ENCODE assay signal across 8 cellular contexts in genomic region chr11:45105233-45105992, GRCh38. TPM values are rescaled to one million over a fixed set of nuclear protein-coding genes. Genes with fewer than 3 reads are reported as not detected.
A peak's percentile ranks its signal among the peaks of the same experiment; 100 is the strongest.
DNase-seq lines count a peak whose midpoint lies in the region; ATAC-seq and TF ChIP-seq lines count a peak whose summit lies in the region.

No MANE protein-coding gene starts in this region.

- ATAC-seq in RWPE2 (ENCODE audit: low read depth) (peak; percentile 43), upper lobe of right lung (peak; percentile 85)

- H2AFZ ChIP-seq in parathyroid adenoma, result no peak overlapping the region

- H3K36me3 ChIP-seq in RWPE2 (ENCODE audit: low read depth) (no peaks in the 10 kb centered on the region), parathyroid adenoma (ENCODE audit: control insufficient read depth, insufficient read depth, low read length) (no peaks in the 10 kb centered on the region), upper lobe of right lung (no peaks in the 10 kb centered on the region)

- intact Hi-C loops in upper lobe of right lung (cut with DNase I), result no loop called here

- H3K27me3 ChIP-seq in RWPE2 (ENCODE audit: insufficient read depth, poor library complexity, severe bottlenecking), result no peaks in the 10 kb centered on the region
- no peaks in the 10 kb centered on the region for H3K27me3 ChIP-seq in parathyroid adenoma (ENCODE audit: control insufficient read depth, insufficient read depth, low read length)
- H3K27me3 ChIP-seq in upper lobe of right lung, result peaks cover 16% of the 10 kb centered on the region

- DNase-seq in LoVo (ENCODE audit: low spot score) (peak; percentile 53), RWPE2 (ENCODE audit: low spot score) (no peak), activated gamma-delta T cell treated with Interleukin-2 at 50 U/mL for 16 hours (peak; percentile 60), germinal center (ENCODE audit: low spot score) (peak; percentile 75), upper lobe of right lung (peak; percentile 86), foreskin melanocyte (no peak)

- H3K79me2 ChIP-seq in parathyroid adenoma, result no peaks in the 10 kb centered on the region

- no peak overlapping the region for H3K4me2 ChIP-seq in parathyroid adenoma (ENCODE audit: low read length)

- H3K9me3 ChIP-seq in RWPE2 (ENCODE audit: severe bottlenecking) (no peaks in the 10 kb centered on the region), parathyroid adenoma (ENCODE audit: control insufficient read depth, low read length) (no peaks in the 10 kb centered on the region), upper lobe of right lung (no peaks in the 10 kb centered on the region)

- peak; percentile 93 for TF ChIP-seq CTCF in GM12873 (IDR thresholded peaks at IDR 0.05; ENCODE audit: insufficient read depth, low read depth, low read length, missing control alignments)
- peak; percentile 92 for TF ChIP-seq CTCF in RWPE2 (IDR thresholded peaks at IDR 0.05; ENCODE audit: poor library complexity, severe bottlenecking)
- TF ChIP-seq CTCF in parathyroid adenoma (IDR thresholded peaks at IDR 0.05), result peak; percentile 81
- peak; percentile 94 for TF ChIP-seq CTCF in upper lobe of right lung (IDR thresholded peaks at IDR 0.05)

- peaks cover 8% of the 10 kb centered on the region for H3K4me1 ChIP-seq in RWPE2 (ENCODE audit: insufficient read depth, poor library complexity, severe bottlenecking)
- H3K4me1 ChIP-seq in parathyroid adenoma, result no peaks in the 10 kb centered on the region
- H3K4me1 ChIP-seq in upper lobe of right lung, result peaks cover 6% of the 10 kb centered on the region

- H3K9ac ChIP-seq in parathyroid adenoma, result no peak overlapping the region

- H3K27ac ChIP-seq in RWPE2 (ENCODE audit: poor library complexity, severe bottlenecking) (no peak overlapping the region), parathyroid adenoma (no peak overlapping the region), upper lobe of right lung (no peak overlapping the region)

- H3K4me3 ChIP-seq in RWPE2 (ENCODE audit: severe bottlenecking), result no peak overlapping the region
- H3K4me3 ChIP-seq in parathyroid adenoma (ENCODE audit: low read depth, low read length), result no peak overlapping the region
- no peak overlapping the region for H3K4me3 ChIP-seq in upper lobe of right lung

RNA-seq across cellular contexts. Expression of gene PRDM11, which starts 41.0 kb away (rescaled TPM):
- 18.3 TPM for total RNA-seq in upper lobe of right lung

Comparison
In these comparisons a context has a peak if more than half of its experiments do, and no peak if none do; other contexts are left out.
1. DNase-seq: peak in LoVo (single experiment), activated gamma-delta T cell treated with Interleukin-2 at 50 U/mL for 16 hours (single experiment), germinal center (single experiment) and upper lobe of right lung (single experiment); none in RWPE2 (single experiment) and foreskin melanocyte (single experiment).
2. Peak in every context shown above with its lines, with median percentiles within 50 percentile points of each other: CTCF ChIP-seq.